33 cellular contexts compared by ENCODE assay signal in the genomic region with DNA sequence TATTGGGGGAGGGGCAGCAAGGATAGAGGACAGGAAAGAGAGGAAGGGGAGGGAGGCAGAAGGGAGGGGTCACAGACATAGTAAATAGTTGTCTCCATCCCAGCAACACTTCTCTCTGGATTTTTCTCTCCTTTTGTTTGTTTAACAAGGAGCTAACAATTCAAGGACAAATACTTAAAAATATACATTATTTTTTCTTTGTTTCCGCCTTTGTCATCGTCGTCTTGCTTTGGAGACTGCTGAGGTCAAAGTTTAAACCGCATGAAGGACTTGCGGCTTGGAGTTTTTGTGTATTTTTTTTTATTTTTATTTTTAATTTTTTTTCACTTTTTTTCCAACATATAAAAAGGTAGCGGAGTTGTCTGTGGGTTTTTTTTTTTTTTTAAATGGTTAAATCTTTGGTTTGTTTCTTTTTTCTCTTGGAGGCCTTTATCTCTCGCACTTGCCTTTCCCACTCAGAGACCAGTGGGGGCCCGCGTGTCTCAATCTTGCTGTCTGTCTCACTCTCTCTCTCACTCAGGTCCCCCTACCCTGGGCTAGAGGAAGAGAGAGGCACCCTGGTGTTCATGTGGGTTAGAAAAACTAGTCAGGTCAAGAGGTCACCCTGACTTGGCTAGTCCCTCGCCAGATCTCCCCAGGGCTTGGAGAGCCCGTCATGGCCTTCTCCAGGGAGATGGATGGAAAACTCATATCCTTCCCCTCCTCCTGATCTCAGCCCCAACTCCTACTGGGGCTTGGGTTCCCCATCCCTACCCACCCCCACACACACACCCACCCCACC. TPM values are rescaled to one million over a fixed set of nuclear protein-coding genes. Genes with fewer than 3 reads are reported as not detected.
DNase-seq lines count a peak whose midpoint lies in the region; ATAC-seq and TF ChIP-seq lines count a peak whose summit lies in the region.
"Had no signal": no experiment of that assay in that cellular context is flagged by ENCODE, and none has a peak within 500 bp of the region (broad histone marks: within the 10 kb centered on the region; RNA-seq: fewer than 3 reads in every experiment).

No MANE protein-coding gene starts in this region.

- H3K9me2 ChIP-seq in Karpas-422 (replicated peaks; ENCODE audit: insufficient read depth, low read length), result no peaks in the 10 kb centered on the region

- H3K79me2 ChIP-seq in Karpas-422 (ENCODE audit: low read length) (no peaks in the 10 kb centered on the region), osteoblast (ENCODE audit: insufficient read depth, low read length) (peaks cover 6% of the 10 kb centered on the region)

- no peak overlapping the region for H3K9ac ChIP-seq in Karpas-422 (ENCODE audit: low read length)

- no peaks in the 10 kb centered on the region for H3K27me3 Mint-ChIP-seq in activated T-cell treated with anti-CD3 and anti-CD28 coated beads, Interleukin-2, amount 50 U/mL, for 72 hours (ENCODE audit: low read depth)
- H3K27me3 Mint-ChIP-seq: activated T-cell treated with anti-CD3 and anti-CD28 coated beads, Interleukin-2, amount 50 U/mL, for 24 hours; brain had no signal

- H2AFZ ChIP-seq in Karpas-422 (ENCODE audit: low read length) (no peak overlapping the region), osteoblast (ENCODE audit: low read length) (no peak overlapping the region)

- H3K36me3 Mint-ChIP-seq in activated T-cell treated with anti-CD3 and anti-CD28 coated beads, Interleukin-2, amount 50 U/mL, for 72 hours (ENCODE audit: insufficient read depth in 2 of 2), result peaks cover 0 to 6% of the 10 kb centered on the region in 2 donors

- H3K4me3 Mint-ChIP-seq in activated T-cell treated with anti-CD3 and anti-CD28 coated beads, Interleukin-2, amount 50 U/mL, for 72 hours, result no peak overlapping the region
- H3K4me3 Mint-ChIP-seq: activated T-cell treated with anti-CD3 and anti-CD28 coated beads, Interleukin-2, amount 50 U/mL, for 24 hours; brain; CD8-positive, alpha-beta T cell had no signal

- H3K4me2 ChIP-seq in Karpas-422 (ENCODE audit: low read depth, low read length, poor library complexity, severe bottlenecking) (no peak overlapping the region), osteoblast (ENCODE audit: insufficient read depth, low read length) (no peak overlapping the region)

- no peaks in the 10 kb centered on the region for H3K9me3 Mint-ChIP-seq in activated T-cell treated with anti-CD3 and anti-CD28 coated beads, Interleukin-2, amount 50 U/mL, for 72 hours
- H3K9me3 Mint-ChIP-seq: activated T-cell treated with anti-CD3 and anti-CD28 coated beads, Interleukin-2, amount 50 U/mL, for 24 hours; brain; CD8-positive, alpha-beta T cell had no signal

- H3K27ac ChIP-seq in Karpas-422 (ENCODE audit: low read length) (peak overlapping the region; percentile 82), osteoblast (ENCODE audit: low read depth, low read length) (no peak overlapping the region), substantia nigra (ENCODE audit: low read depth, low read length, poor library complexity, severe bottlenecking) (no peak overlapping the region)
- H3K27ac ChIP-seq: stomach, tibial artery, VCaP had no signal

- H4K20me1 ChIP-seq in Karpas-422 (ENCODE audit: insufficient read depth, low read depth, low read length), result peaks cover 3% of the 10 kb centered on the region; the same call in 1 of the 2 replicates
- H4K20me1 ChIP-seq in osteoblast (ENCODE audit: insufficient read depth, low read length), result peaks cover 5% of the 10 kb centered on the region

- ATAC-seq in activated T-cell treated with anti-CD3 and anti-CD28 coated beads, Interleukin-2, amount 50 U/mL, for 72 hours (replicated peaks in 1 of 2), result no peak
- ATAC-seq in HG03159 (IDR thresholded peaks at IDR 0.05; ENCODE audit: unreplicated experiment), result no peak
- ATAC-seq: CD8-positive, alpha-beta T cell; PC-3; Right ventricle myocardium inferior had no signal

- H3K27me3 ChIP-seq in Karpas-422 (ENCODE audit: low read length) (no peaks in the 10 kb centered on the region), osteoblast (ENCODE audit: insufficient read depth, low read length) (no peaks in the 10 kb centered on the region)
- H3K27me3 ChIP-seq: sigmoid colon, stomach, tibial artery had no signal

- peaks cover 28% of the 10 kb centered on the region for H3K4me1 Mint-ChIP-seq in activated T-cell treated with anti-CD3 and anti-CD28 coated beads, Interleukin-2, amount 50 U/mL, for 72 hours (ENCODE audit: low read depth)

- TF ChIP-seq CTCF in osteoblast (IDR thresholded peaks at IDR 0.05; ENCODE audit: extremely low read depth, low read depth, low read length), result no peak

- peaks cover 5% of the 10 kb centered on the region; the same call in 1 of the 2 replicates for H3K36me3 ChIP-seq in Karpas-422 (ENCODE audit: insufficient read depth, low read length)
- peaks cover 3% of the 10 kb centered on the region for H3K36me3 ChIP-seq in osteoblast (ENCODE audit: insufficient read depth, low read length)

- H3K4me1 ChIP-seq in Karpas-422 (ENCODE audit: low read length) (peaks cover 49% of the 10 kb centered on the region), osteoblast (ENCODE audit: insufficient read depth, low read length) (peaks cover 21% of the 10 kb centered on the region)

- H3K9me3 ChIP-seq in Karpas-422 (ENCODE audit: low read length) (no peaks in the 10 kb centered on the region), osteoblast (ENCODE audit: low read depth, low read length) (no peaks in the 10 kb centered on the region)
- H3K9me3 ChIP-seq: sigmoid colon, stomach, tibial artery had no signal

- peak overlapping the region; percentile 65 for H3K27ac Mint-ChIP-seq in activated T-cell treated with anti-CD3 and anti-CD28 coated beads, Interleukin-2, amount 50 U/mL, for 72 hours
- H3K27ac Mint-ChIP-seq: progenitor cell of endocrine pancreas had no signal

- no peak for DNase-seq in activated T-cell treated with anti-CD3 and anti-CD28 coated beads, Interleukin-2, amount 50 U/mL, for 72 hours
- DNase-seq in activated T-cell treated with anti-CD3 and anti-CD28 coated beads for 4 hours (no peak), Karpas-422 (peak; percentile 71), brain pericyte (ENCODE audit: low read depth, low spot score) (peak; percentile 83), osteoblast (ENCODE audit: insufficient read length, low spot score, missing footprints) (peak; percentile 89), substantia nigra (lab: John Stamatoyannopoulos, UW) (no peak), NCI-H510A (lab: John Stamatoyannopoulos, UW) (no peak)
- DNase-seq: 8988T; activated CD4-positive, alpha-beta T cell treated with anti-CD3 and anti-CD28 coated beads for 48 hours; activated naive CD4-positive, alpha-beta T cell; activated T-cell treated with anti-CD3 and anti-CD28 coated beads, Interleukin-2, amount 50 U/mL, for 24 hours; CD8-positive, alpha-beta T cell; DMS 273 treated with DMSO at 0.1 percent for 48 hours; effector CD4-positive, alpha-beta T cell; HCEC 1CT; KG1; NCI-H1436; NCI-H524; NK-92 treated with Interleukin-12 subunit alpha and Interleukin-12 subunit beta, amount 100 ng/mL, for 24 hours; PC-3; sigmoid colon; stimulated activated CD4-positive, alpha-beta T cell treated with anti-CD3 and anti-CD28 coated beads, Interleukin-15, amount 100 ng/mL, for 24 hours; stomach; tibial artery had no signal

- H3K4me3 ChIP-seq in Karpas-422 (ENCODE audit: low read length) (no peak overlapping the region), osteoblast (ENCODE audit: insufficient read depth, low read length) (no peak overlapping the region)
- H3K4me3 ChIP-seq: lung, sigmoid colon, stomach, tibial artery had no signal

RNA-seq across cellular contexts. Expression of gene ZNF574, which starts 11.0 kb away (rescaled TPM):
- 10 to 100 TPM; 11.5 to 12.2 TPM for total RNA-seq in activated T-cell treated with anti-CD3 and anti-CD28 coated beads, Interleukin-2, amount 50 U/mL, for 72 hours
- 15.1 and 23.5 TPM in 2 replicates for total RNA-seq in Karpas-422 (2014; rRNA removed; shearing (Covaris generic); ENCODE audit: low replicate concordance)
- 13.6 and 13.8 TPM in 2 replicates for total RNA-seq in osteoblast

RNA-seq across cellular contexts. Expression of gene GRIK5, which starts 17.0 kb away (rescaled TPM):
- 1 to 10 TPM; 1.1 to 3.8 TPM for total RNA-seq in activated T-cell treated with anti-CD3 and anti-CD28 coated beads, Interleukin-2, amount 50 U/mL, for 72 hours
- total RNA-seq in Karpas-422 (2014; rRNA removed; shearing (Covaris generic); ENCODE audit: low replicate concordance), result 0.07 and 1.4 TPM in 2 replicates
- under 0.01 TPM in 2 replicates for total RNA-seq in osteoblast
- total RNA-seq: fibroblast of villous mesenchyme, HT1080, PC-3 had no signal

RNA-seq across cellular contexts. Expression of gene POU2F2, which starts 45.3 kb away (rescaled TPM):
- 10 to 100 TPM; 45.0 to 56.0 TPM for total RNA-seq in activated T-cell treated with anti-CD3 and anti-CD28 coated beads, Interleukin-2, amount 50 U/mL, for 72 hours
- total RNA-seq in Karpas-422 (2014; rRNA removed; shearing (Covaris generic); ENCODE audit: low replicate concordance), result 61.9 and 69.4 TPM in 2 replicates
- under 0.01 and 0.88 TPM in 2 replicates for total RNA-seq in osteoblast
- total RNA-seq: G401 had no signal

Comparison
In these comparisons a context has a peak if more than half of its experiments do, and no peak if none do; other contexts are left out.
1. DNase-seq: peak in Karpas-422 (single experiment), brain pericyte (single experiment) and osteoblast (single experiment); none in activated T-cell treated with anti-CD3 and anti-CD28 coated beads, Interleukin-2, amount 50 U/mL, for 72 hours (0 of 2), activated T-cell treated with anti-CD3 and anti-CD28 coated beads for 4 hours (single experiment), substantia nigra (0 of 49) and NCI-H510A (single experiment).
2. RNA of gene POU2F2, which starts 45.3 kb away (total RNA-seq): 61.9 to 69.4 TPM in Karpas-422 and 45.0 to 56.0 TPM in activated T-cell treated with anti-CD3 and anti-CD28 coated beads, Interleukin-2, amount 50 U/mL, for 72 hours; under 0.01 to 0.88 TPM in osteoblast; every median in the first group is over 10 times any median in the second.